ENCODE assay signal across 6 cellular contexts in the genomic region with DNA sequence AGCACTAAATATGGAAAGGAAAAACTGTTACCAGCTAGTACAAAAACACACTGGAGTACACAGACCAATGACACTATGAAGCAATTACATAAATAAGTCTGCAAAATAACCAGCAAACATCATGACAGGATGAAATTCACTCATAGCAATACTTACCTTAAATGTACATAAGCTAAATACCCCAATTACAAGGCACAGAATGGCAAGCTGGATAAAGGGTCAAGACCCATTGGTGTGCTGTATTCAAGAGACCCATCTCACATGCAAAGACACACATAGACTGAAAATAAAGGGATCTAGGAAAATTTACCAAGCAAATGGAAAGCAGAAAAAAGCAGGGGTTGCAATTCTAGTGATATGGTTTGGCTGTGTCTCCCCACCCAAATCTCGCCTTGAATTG. TPM values are rescaled to one million over a fixed set of nuclear protein-coding genes. Genes with fewer than 3 reads are reported as not detected.
"Had no signal": no experiment of that assay in that cellular context is flagged by ENCODE, and none has a peak within 500 bp of the region (broad histone marks: within the 10 kb centered on the region; RNA-seq: fewer than 3 reads in every experiment).

No MANE protein-coding gene starts in this region.

- H3K36me3 ChIP-seq: HAP-1 had no signal

- H3K4me3 ChIP-seq: GM23248, GM23338, HAP-1 had no signal

- H3K4me1 ChIP-seq: HAP-1 had no signal

- H3K27ac ChIP-seq: GM23248 had no signal

- H3K9me3 ChIP-seq: HAP-1 had no signal

- ATAC-seq: GM23338, HCT116 had no signal

RNA-seq across cellular contexts. Expression of a gene that starts 44.0 kb away (rescaled TPM):
- total RNA-seq: H9, HFFc6 had no signal

RNA-seq across cellular contexts. Expression of a gene that starts 57.2 kb away (rescaled TPM):
- total RNA-seq: GM23248, H9, HFFc6 had no signal
